Comparison of ENCODE assay signal across 22 cellular contexts in genomic region chr5:67028981-67029380, GRCh38.
DNase-seq lines count a peak whose midpoint lies in the region; ATAC-seq and TF ChIP-seq lines count a peak whose summit lies in the region.
"Had no signal": no experiment of that assay in that cellular context is flagged by ENCODE, and none has a peak within 500 bp of the region (broad histone marks: within the 10 kb centered on the region; RNA-seq: fewer than 3 reads in every experiment).

No MANE protein-coding gene starts in this region.

- H3K27me3 ChIP-seq in breast epithelium (no peaks in the 10 kb centered on the region), hepatocyte (no peaks in the 10 kb centered on the region)
- H3K27me3 ChIP-seq: BE2C; BLaER1 treated with 17β-estradiol and CSF1 and Interleukin-3, amounts not matched to agents 10 nM and 100 nM had no signal

- H3K36me3 ChIP-seq in breast epithelium (no peaks in the 10 kb centered on the region), hepatocyte (replicated peaks; ENCODE audit: insufficient read depth, low read depth) (no peaks in the 10 kb centered on the region)
- H3K36me3 ChIP-seq: BE2C; BLaER1 treated with 17β-estradiol and CSF1 and Interleukin-3, amounts not matched to agents 10 nM and 100 nM had no signal

- H3K9me3 Mint-ChIP-seq in MCF 10A (ENCODE audit: unreplicated experiment) (peaks cover 8% of the 10 kb centered on the region), nephron progenitor cell (no peaks in the 10 kb centered on the region)
- H3K9me3 Mint-ChIP-seq: CD14-positive monocyte; CD4-positive, alpha-beta T cell; CD8-positive, alpha-beta memory T cell had no signal

- CTCF ChIA-PET in MCF 10A (lab: Yijun Ruan, JAX) = no interaction called here

- H4K20me1 ChIP-seq in hepatocyte (ENCODE audit: insufficient read depth, poor library complexity, severe bottlenecking) = no peaks in the 10 kb centered on the region
- H4K20me1 ChIP-seq: BLaER1 treated with 17β-estradiol and CSF1 and Interleukin-3, amounts not matched to agents 10 nM and 100 nM had no signal

- H3K27me3 Mint-ChIP-seq in MCF 10A (ENCODE audit: insufficient read depth, unreplicated experiment) (no peaks in the 10 kb centered on the region), T-helper 17 cell (no peaks in the 10 kb centered on the region), nephron progenitor cell (ENCODE audit: low read depth, poor library complexity) (no peaks in the 10 kb centered on the region)
- H3K27me3 Mint-ChIP-seq: CD4-positive, alpha-beta T cell; CD8-positive, alpha-beta memory T cell had no signal

- peak overlapping the region; percentile 55 for H3K27ac Mint-ChIP-seq in MCF 10A (ENCODE audit: low read depth, unreplicated experiment)
- H3K27ac Mint-ChIP-seq in T-helper 17 cell = peak overlapping the region; percentile 1
- peak overlapping the region; percentile 49 for H3K27ac Mint-ChIP-seq in nephron progenitor cell
- H3K27ac Mint-ChIP-seq: CD4-positive, alpha-beta T cell had no signal

- no peak overlapping the region for H3K27ac ChIP-seq in breast epithelium
- peak overlapping the region; percentile 43 for H3K27ac ChIP-seq in hepatocyte
- H3K27ac ChIP-seq: A549; BLaER1 treated with 17β-estradiol and CSF1 and Interleukin-3, amounts not matched to agents 10 nM and 100 nM; GM23248 had no signal

- H3K36me3 Mint-ChIP-seq in MCF 10A (ENCODE audit: insufficient read depth, unreplicated experiment) = no peaks in the 10 kb centered on the region
- H3K36me3 Mint-ChIP-seq in T-helper 17 cell (ENCODE audit: low read depth) = peaks cover 3% of the 10 kb centered on the region
- H3K36me3 Mint-ChIP-seq in nephron progenitor cell (ENCODE audit: low read depth) = peaks cover 10% of the 10 kb centered on the region
- H3K36me3 Mint-ChIP-seq: CD14-positive monocyte had no signal

- intact Hi-C loops in MCF 10A (cut with micrococcal nuclease) = no loop called here
- intact Hi-C loops in breast epithelium (cut with DNase I; ENCODE audit: low total_unique reads) = no loop called here

- no peak for TF ChIP-seq POLR2A in breast epithelium (IDR thresholded peaks at IDR 0.05)

- H3K4me1 ChIP-seq in breast epithelium (no peaks in the 10 kb centered on the region), hepatocyte (ENCODE audit: insufficient read depth) (peaks cover 19% of the 10 kb centered on the region)
- H3K4me1 ChIP-seq: A549 had no signal

- H3K9me2 ChIP-seq in hepatocyte (replicated peaks; ENCODE audit: insufficient read depth) = no peaks in the 10 kb centered on the region

- H2AFZ ChIP-seq in hepatocyte = no peak overlapping the region
- H2AFZ ChIP-seq: GM23248 had no signal

- no peak for ATAC-seq in T-helper 17 cell
- ATAC-seq: A549 had no signal

- BruUV-seq in MCF 10A (replicated peaks; lab: Mats Ljungman, UMichigan) = no TSS peak

- DNase-seq in MCF 10A (ENCODE audit: unreplicated experiment) = no peak
- no peak for DNase-seq in breast epithelium (ENCODE audit: low spot score in 2 of 2)
- no peak for DNase-seq in T-helper 17 cell
- no peak for DNase-seq in hepatocyte (ENCODE audit: low spot score)
- no peak for DNase-seq in nephron progenitor cell
- no peak for DNase-seq in retina
- DNase-seq in DMS 273 treated with DMSO at 0.1 percent for 48 hours (lab: John Stamatoyannopoulos, UW) = no peak
- DNase-seq in GM20000 (ENCODE audit: low spot score) = no peak
- DNase-seq: 8988T; ACHN; AML-193; BE2C; CD4-positive, alpha-beta T cell; CD8-positive, alpha-beta memory T cell; DMS53; DMS79 treated with DMSO at 0.1 percent for 48 hours; H7; HCEC 1CT had no signal

- peaks cover 41% of the 10 kb centered on the region for H3K4me1 Mint-ChIP-seq in MCF 10A (ENCODE audit: insufficient read depth, unreplicated experiment)
- peaks cover 36% of the 10 kb centered on the region for H3K4me1 Mint-ChIP-seq in T-helper 17 cell
- peaks cover 71% of the 10 kb centered on the region for H3K4me1 Mint-ChIP-seq in nephron progenitor cell

- H3K79me2 ChIP-seq in hepatocyte = peaks cover 61% of the 10 kb centered on the region

- H3K9me3 ChIP-seq in breast epithelium (no peaks in the 10 kb centered on the region), T-helper 17 cell (ENCODE audit: control insufficient read depth, low read length, poor library complexity, severe bottlenecking) (no peaks in the 10 kb centered on the region), hepatocyte (ENCODE audit: low read depth) (no peaks in the 10 kb centered on the region)
- H3K9me3 ChIP-seq: A549; BE2C; BLaER1 treated with 17β-estradiol and CSF1 and Interleukin-3, amounts not matched to agents 10 nM and 100 nM had no signal

- H3K4me3 ChIP-seq in breast epithelium = no peak overlapping the region
- no peak overlapping the region for H3K4me3 ChIP-seq in hepatocyte
- H3K4me3 ChIP-seq: A549; BLaER1 treated with 17β-estradiol and CSF1 and Interleukin-3, amounts not matched to agents 10 nM and 100 nM; GM23248 had no signal

- WGBS in hepatocyte (ENCODE audit: low lambda C conversion rate, missing lambda C conversion rate) = 83% methylated on average over 4 of the region's 4 CpGs

- H3K4me2 ChIP-seq in hepatocyte = peak overlapping the region; percentile 28
- H3K4me2 ChIP-seq: A549 had no signal

- POLR2A ChIA-PET in MCF 10A (lab: Yijun Ruan, JAX) = interaction anchor here (0.7 to 2.1 kb wide), 3 partner anchors 14 to 174 kb away, joined by 3 to 15 read pairs (median 6); no protein-coding TSS in a partner anchor

- H3K4me3 Mint-ChIP-seq in MCF 10A (ENCODE audit: unreplicated experiment) (no peak overlapping the region), T-helper 17 cell (no peak overlapping the region), nephron progenitor cell (peak overlapping the region; percentile 55)
- H3K4me3 Mint-ChIP-seq: CD4-positive, alpha-beta T cell; CD8-positive, alpha-beta memory T cell had no signal

- TF ChIP-seq CTCF in MCF 10A (IDR thresholded peaks at IDR 0.05; ENCODE audit: unreplicated experiment) (no peak), breast epithelium (IDR thresholded peaks at IDR 0.05) (no peak), hepatocyte (IDR thresholded peaks at IDR 0.05; ENCODE audit: poor library complexity) (no peak), nephron progenitor cell (IDR thresholded peaks at IDR 0.05) (no peak), GM20000 (IDR thresholded peaks at IDR 0.05; ENCODE audit: extremely low read depth, missing control alignments) (no peak)

Comparison
In these comparisons a context has a peak if more than half of its experiments do, and no peak if none do; other contexts are left out.
1. H3K27ac Mint-ChIP-seq: peak in every context shown above with its lines; median percentile 55 in MCF 10A; 49 in nephron progenitor cell; 1 in T-helper 17 cell.